12 cellular contexts compared by ENCODE assay signal in the genomic region with DNA sequence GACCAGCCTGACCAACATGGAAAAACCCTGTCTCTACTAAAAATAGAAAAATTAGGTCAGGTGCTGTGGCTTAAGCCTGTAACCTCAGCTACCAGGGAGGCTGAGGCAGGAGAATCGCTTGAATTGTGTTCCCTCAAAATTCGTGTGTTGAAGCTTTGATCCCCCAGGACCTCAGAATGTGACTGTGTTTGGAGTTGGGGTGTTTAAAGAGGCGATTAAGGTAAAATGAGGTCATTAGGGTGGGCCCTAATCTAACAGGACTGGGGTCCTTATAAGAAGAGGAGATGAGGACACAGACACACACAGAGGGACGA.
"Had no signal": no experiment of that assay in that cellular context is flagged by ENCODE, and none has a peak within 500 bp of the region (broad histone marks: within the 10 kb centered on the region; RNA-seq: fewer than 3 reads in every experiment).

No MANE protein-coding gene starts in this region.

- H3K4me3 ChIP-seq: ascending aorta, breast epithelium, esophagus muscularis mucosa, lung, pancreas, thyroid gland, uterus had no signal

- H3K4me3 Mint-ChIP-seq: mesothelial cell of epicardium had no signal

- H3K27me3 ChIP-seq: ascending aorta, breast epithelium, esophagus muscularis mucosa, pancreas, thyroid gland, uterus had no signal

- H3K36me3 ChIP-seq: breast epithelium, pancreas, thyroid gland, uterus had no signal

- H3K9me3 Mint-ChIP-seq: mesothelial cell of epicardium had no signal

- DNase-seq: activated T-cell treated with anti-CD3 and anti-CD28 coated beads, Interleukin-2, amount 50 U/mL, for 48 hours; left colon; stimulated activated CD4-positive, alpha-beta T cell treated with anti-CD3 and anti-CD28 coated beads, Interleukin-1b, Interleukin-23, amount 100 ng/mL, for 48 hours; thyroid gland; uterus had no signal

- H3K27ac Mint-ChIP-seq: mesothelial cell of epicardium had no signal

- H3K27ac ChIP-seq: ascending aorta, breast epithelium, esophagus muscularis mucosa, pancreas, thyroid gland, uterus had no signal

- ATAC-seq: activated CD4-positive, CD25-positive, alpha-beta regulatory T cell treated with anti-CD3 and anti-CD28 coated beads, Interleukin-2, amount 50 U/mL, for 24 hours; left colon; pancreas had no signal

- H3K4me1 Mint-ChIP-seq: mesothelial cell of epicardium had no signal

- H3K9me3 ChIP-seq: ascending aorta, breast epithelium, esophagus muscularis mucosa, pancreas, thyroid gland, uterus had no signal

- H3K4me1 ChIP-seq: ascending aorta, breast epithelium, esophagus muscularis mucosa, pancreas, thyroid gland, uterus had no signal
